Comparison of ENCODE assay signal across 19 cellular contexts in the genomic region with DNA sequence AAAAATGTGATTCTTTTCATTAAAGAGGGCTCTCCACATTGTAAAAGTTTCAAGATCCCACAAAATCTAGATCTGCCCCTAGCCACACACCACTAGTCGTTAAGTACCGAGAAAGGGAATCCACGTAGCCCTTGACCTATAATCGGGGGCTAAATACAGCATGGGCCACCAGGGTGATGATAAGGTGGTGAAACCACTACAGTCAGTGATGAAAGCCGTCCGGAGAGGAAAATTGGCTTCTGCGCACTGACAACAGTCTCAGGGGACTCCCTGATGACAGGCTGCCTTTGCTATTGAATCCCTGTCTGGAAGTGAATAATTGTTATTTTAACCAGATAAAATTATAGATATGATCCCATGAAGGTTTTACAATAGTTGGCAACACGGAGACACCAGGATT. TPM values are rescaled to one million over a fixed set of nuclear protein-coding genes. Genes with fewer than 3 reads are reported as not detected.
DNase-seq lines count a peak whose midpoint lies in the region; TF ChIP-seq lines count a peak whose summit lies in the region.
"Had no signal": no experiment of that assay in that cellular context is flagged by ENCODE, and none has a peak within 500 bp of the region (broad histone marks: within the 10 kb centered on the region; RNA-seq: fewer than 3 reads in every experiment).

No MANE protein-coding gene starts in this region.

- H3K36me3 ChIP-seq in left ventricle myocardium inferior (no peaks in the 10 kb centered on the region), osteoblast (ENCODE audit: insufficient read depth, low read length) (no peaks in the 10 kb centered on the region)

- H3K4me3 ChIP-seq in left ventricle myocardium inferior (no peak overlapping the region), osteoblast (ENCODE audit: insufficient read depth, low read length) (no peak overlapping the region)

- no peaks in the 10 kb centered on the region for H3K79me2 ChIP-seq in osteoblast (ENCODE audit: insufficient read depth, low read length)

- H3K9me3 ChIP-seq in left ventricle myocardium inferior (replicated peaks) = no peaks in the 10 kb centered on the region
- H3K9me3 ChIP-seq in osteoblast (ENCODE audit: low read depth, low read length) = no peaks in the 10 kb centered on the region

- H3K9me3 Mint-ChIP-seq in endothelial cell (ENCODE audit: unreplicated experiment) = no peaks in the 10 kb centered on the region

- H3K36me3 Mint-ChIP-seq in endothelial cell (ENCODE audit: low read depth, unreplicated experiment) = no peaks in the 10 kb centered on the region

- no peak overlapping the region for H3K27ac Mint-ChIP-seq in endothelial cell (ENCODE audit: unreplicated experiment)

- H3K27me3 Mint-ChIP-seq in endothelial cell (ENCODE audit: unreplicated experiment) = peaks cover 1% of the 10 kb centered on the region

- H3K4me1 ChIP-seq in left ventricle myocardium inferior (peaks cover 18% of the 10 kb centered on the region), osteoblast (ENCODE audit: insufficient read depth, low read length) (peaks cover 14% of the 10 kb centered on the region)

- no peaks in the 10 kb centered on the region for H3K27me3 ChIP-seq in left ventricle myocardium inferior (ENCODE audit: low read depth)
- no peaks in the 10 kb centered on the region for H3K27me3 ChIP-seq in osteoblast (ENCODE audit: insufficient read depth, low read length)

- H3K27ac ChIP-seq in caudate nucleus (ENCODE audit: low read depth, low read length) (peak overlapping the region; percentile 71), left ventricle myocardium inferior (replicated peaks) (peak overlapping the region; percentile 72), osteoblast (ENCODE audit: low read depth, low read length) (peak overlapping the region; percentile 50)
- H3K27ac ChIP-seq: C4-2B, KMS-11 had no signal

- DNase-seq in SK-N-DZ (ENCODE audit: low spot score) = peak; percentile 58
- no peak for DNase-seq in caudate nucleus (lab: John Stamatoyannopoulos, UW)
- DNase-seq in left ventricle myocardium inferior = peak; percentile 16
- DNase-seq in osteoblast (ENCODE audit: insufficient read length, low spot score, missing footprints) = no peak
- no peak for DNase-seq in NCI-H2196 treated with DMSO at 0.1 percent for 48 hours (lab: John Stamatoyannopoulos, UW; ENCODE audit: unreplicated experiment)
- DNase-seq in stimulated activated naive CD4-positive, alpha-beta T cell (lab: John Stamatoyannopoulos, UW) = no peak
- DNase-seq in endothelial cell (ENCODE audit: low spot score) = no peak
- DNase-seq in activated CD4-positive, alpha-beta T cell treated with anti-CD3 and anti-CD28 coated beads for 1 hour = no peak
- DNase-seq: DMS 273 treated with DMSO at 0.1 percent for 48 hours, GDM1, GOT3, NCI-H1048, NCI-H1436 treated with DMSO at 0.1 percent for 48 hours, NCI-H2029 treated with DMSO at 0.1 percent for 48 hours, NCI-H510A, NCI-H774 had no signal

- intact Hi-C loops in left ventricle myocardium inferior (cut with micrococcal nuclease) = no loop called here

- H3K4me1 Mint-ChIP-seq in endothelial cell (ENCODE audit: unreplicated experiment) = no peaks in the 10 kb centered on the region

- H4K20me1 ChIP-seq in osteoblast (ENCODE audit: insufficient read depth, low read length) = no peaks in the 10 kb centered on the region

- H3K4me2 ChIP-seq in osteoblast (ENCODE audit: insufficient read depth, low read length) = peak overlapping the region; percentile 59
- H3K4me2 ChIP-seq: KMS-11 had no signal

- TF ChIP-seq CTCF in left ventricle myocardium inferior (IDR thresholded peaks at IDR 0.05; ENCODE audit: borderline replicate concordance) = no peak
- TF ChIP-seq CTCF in osteoblast (IDR thresholded peaks at IDR 0.05; ENCODE audit: extremely low read depth, low read depth, low read length) = no peak
- TF ChIP-seq CTCF in endothelial cell (IDR thresholded peaks at IDR 0.05; ENCODE audit: unreplicated experiment) = no peak

- no peak overlapping the region for H2AFZ ChIP-seq in osteoblast (ENCODE audit: low read length)

- no peak overlapping the region for H3K4me3 Mint-ChIP-seq in endothelial cell (ENCODE audit: unreplicated experiment)

RNA-seq across cellular contexts. Expression of gene TECTB, which starts 4.6 kb away (rescaled TPM):
- polyA plus RNA-seq in SK-N-DZ (2014; cell fraction: cytosol; rRNA removed) = not detected in 2 replicates
- not detected in 2 replicates for polyA plus RNA-seq in SK-N-DZ (2014; cell fraction: nucleus; rRNA removed)
- total RNA-seq in left ventricle myocardium inferior (not detected), osteoblast (under 0.01 TPM in 1 of 2 replicates, not detected in the other), endothelial cell (ENCODE audit: unreplicated experiment) (not detected)
- total RNA-seq: A673 had no signal

Comparison
In these comparisons a context has a peak if more than half of its experiments do, and no peak if none do; other contexts are left out.
1. DNase-seq: peak in SK-N-DZ (single experiment) and left ventricle myocardium inferior (single experiment); none in caudate nucleus (0 of 61), osteoblast (single experiment), NCI-H2196 treated with DMSO at 0.1 percent for 48 hours (single experiment), stimulated activated naive CD4-positive, alpha-beta T cell (0 of 6), endothelial cell (single experiment) and activated CD4-positive, alpha-beta T cell treated with anti-CD3 and anti-CD28 coated beads for 1 hour (single experiment).
2. Peak in every context shown above with its lines, with median percentiles within 50 percentile points of each other: H3K27ac ChIP-seq.